Comparison of ENCODE assay signal across 1 cellular context in the genomic region with DNA sequence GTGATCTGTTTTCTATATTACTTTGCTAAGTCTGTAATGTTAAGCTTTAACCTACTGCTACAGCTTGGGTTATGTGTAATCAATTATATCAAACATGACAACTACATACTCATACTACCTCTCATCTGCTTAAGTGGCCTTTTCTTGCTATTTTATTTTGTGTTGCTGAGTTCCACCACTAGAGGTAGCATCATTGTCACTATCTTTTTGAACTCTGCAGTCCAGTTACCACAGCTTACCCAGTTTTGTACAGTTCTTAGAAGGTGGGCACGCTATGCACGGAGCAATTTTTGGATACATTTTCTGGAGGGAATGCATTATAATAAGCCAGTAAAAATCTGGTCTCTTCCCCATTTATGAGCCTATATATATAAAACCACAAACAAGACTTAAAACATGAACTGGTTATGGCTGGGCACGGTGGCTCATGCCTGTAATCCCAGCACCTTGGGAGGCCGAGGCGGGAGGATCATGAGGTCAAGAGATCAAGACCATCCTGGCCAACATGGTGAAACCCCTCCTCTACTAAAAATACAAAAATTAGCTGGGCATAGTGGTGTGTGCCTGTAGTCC.
TF ChIP-seq lines count a peak whose summit lies in the region.

No MANE protein-coding gene starts in this region.

TF ChIP-seq in GM12878, 131 proteins besides CTCF, POLR2A, EP300 and RAD21 (continued from another document):
- TF ChIP-seq, protein P1, sequence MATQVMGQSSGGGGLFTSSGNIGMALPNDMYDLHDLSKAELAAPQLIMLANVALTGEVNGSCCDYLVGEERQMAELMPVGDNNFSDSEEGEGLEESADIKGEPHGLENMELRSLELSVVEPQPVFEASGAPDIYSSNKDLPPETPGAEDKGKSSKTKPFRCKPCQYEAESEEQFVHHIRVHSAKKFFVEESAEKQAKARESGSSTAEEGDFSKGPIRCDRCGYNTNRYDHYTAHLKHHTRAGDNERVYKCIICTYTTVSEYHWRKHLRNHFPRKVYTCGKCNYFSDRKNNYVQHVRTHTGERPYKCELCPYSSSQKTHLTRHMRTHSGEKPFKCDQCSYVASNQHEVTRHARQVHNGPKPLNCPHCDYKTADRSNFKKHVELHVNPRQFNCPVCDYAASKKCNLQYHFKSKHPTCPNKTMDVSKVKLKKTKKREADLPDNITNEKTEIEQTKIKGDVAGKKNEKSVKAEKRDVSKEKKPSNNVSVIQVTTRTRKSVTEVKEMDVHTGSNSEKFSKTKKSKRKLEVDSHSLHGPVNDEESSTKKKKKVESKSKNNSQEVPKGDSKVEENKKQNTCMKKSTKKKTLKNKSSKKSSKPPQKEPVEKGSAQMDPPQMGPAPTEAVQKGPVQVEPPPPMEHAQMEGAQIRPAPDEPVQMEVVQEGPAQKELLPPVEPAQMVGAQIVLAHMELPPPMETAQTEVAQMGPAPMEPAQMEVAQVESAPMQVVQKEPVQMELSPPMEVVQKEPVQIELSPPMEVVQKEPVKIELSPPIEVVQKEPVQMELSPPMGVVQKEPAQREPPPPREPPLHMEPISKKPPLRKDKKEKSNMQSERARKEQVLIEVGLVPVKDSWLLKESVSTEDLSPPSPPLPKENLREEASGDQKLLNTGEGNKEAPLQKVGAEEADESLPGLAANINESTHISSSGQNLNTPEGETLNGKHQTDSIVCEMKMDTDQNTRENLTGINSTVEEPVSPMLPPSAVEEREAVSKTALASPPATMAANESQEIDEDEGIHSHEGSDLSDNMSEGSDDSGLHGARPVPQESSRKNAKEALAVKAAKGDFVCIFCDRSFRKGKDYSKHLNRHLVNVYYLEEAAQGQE (IDR thresholded peaks at IDR 0.05; ENCODE audit: low read depth, low read length): no peak
- TF ChIP-seq CBX3 (IDR thresholded peaks at IDR 0.05; ENCODE audit: borderline replicate concordance, low read depth): no peak
- no peak for TF ChIP-seq ZNF622 (IDR thresholded peaks at IDR 0.05)
- TF ChIP-seq SMARCA5 (IDR thresholded peaks at IDR 0.05): no peak
- TF ChIP-seq, protein P2, sequence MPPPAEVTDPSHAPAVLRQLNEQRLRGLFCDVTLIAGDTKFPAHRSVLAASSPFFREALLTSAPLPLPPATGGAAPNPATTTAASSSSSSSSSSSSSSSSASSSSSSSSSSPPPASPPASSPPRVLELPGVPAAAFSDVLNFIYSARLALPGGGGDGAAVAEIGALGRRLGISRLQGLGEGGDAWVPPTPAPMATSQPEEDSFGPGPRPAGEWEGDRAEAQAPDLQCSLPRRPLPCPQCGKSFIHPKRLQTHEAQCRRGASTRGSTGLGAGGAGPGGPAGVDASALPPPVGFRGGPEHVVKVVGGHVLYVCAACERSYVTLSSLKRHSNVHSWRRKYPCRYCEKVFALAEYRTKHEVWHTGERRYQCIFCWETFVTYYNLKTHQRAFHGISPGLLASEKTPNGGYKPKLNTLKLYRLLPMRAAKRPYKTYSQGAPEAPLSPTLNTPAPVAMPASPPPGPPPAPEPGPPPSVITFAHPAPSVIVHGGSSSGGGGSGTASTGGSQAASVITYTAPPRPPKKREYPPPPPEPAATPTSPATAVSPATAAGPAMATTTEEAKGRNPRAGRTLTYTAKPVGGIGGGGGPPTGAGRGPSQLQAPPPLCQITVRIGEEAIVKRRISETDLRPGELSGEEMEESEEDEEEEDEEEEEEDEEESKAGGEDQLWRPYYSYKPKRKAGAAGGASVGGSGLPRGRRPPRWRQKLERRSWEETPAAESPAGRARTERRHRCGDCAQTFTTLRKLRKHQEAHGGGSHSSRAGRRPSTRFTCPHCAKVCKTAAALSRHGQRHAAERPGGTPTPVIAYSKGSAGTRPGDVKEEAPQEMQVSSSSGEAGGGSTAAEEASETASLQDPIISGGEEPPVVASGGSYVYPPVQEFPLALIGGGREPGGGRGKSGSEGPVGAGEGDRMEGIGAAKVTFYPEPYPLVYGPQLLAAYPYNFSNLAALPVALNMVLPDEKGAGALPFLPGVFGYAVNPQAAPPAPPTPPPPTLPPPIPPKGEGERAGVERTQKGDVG (CRISPR knock-in tag; IDR thresholded peaks at IDR 0.05): no peak
- TF ChIP-seq, protein P3, sequence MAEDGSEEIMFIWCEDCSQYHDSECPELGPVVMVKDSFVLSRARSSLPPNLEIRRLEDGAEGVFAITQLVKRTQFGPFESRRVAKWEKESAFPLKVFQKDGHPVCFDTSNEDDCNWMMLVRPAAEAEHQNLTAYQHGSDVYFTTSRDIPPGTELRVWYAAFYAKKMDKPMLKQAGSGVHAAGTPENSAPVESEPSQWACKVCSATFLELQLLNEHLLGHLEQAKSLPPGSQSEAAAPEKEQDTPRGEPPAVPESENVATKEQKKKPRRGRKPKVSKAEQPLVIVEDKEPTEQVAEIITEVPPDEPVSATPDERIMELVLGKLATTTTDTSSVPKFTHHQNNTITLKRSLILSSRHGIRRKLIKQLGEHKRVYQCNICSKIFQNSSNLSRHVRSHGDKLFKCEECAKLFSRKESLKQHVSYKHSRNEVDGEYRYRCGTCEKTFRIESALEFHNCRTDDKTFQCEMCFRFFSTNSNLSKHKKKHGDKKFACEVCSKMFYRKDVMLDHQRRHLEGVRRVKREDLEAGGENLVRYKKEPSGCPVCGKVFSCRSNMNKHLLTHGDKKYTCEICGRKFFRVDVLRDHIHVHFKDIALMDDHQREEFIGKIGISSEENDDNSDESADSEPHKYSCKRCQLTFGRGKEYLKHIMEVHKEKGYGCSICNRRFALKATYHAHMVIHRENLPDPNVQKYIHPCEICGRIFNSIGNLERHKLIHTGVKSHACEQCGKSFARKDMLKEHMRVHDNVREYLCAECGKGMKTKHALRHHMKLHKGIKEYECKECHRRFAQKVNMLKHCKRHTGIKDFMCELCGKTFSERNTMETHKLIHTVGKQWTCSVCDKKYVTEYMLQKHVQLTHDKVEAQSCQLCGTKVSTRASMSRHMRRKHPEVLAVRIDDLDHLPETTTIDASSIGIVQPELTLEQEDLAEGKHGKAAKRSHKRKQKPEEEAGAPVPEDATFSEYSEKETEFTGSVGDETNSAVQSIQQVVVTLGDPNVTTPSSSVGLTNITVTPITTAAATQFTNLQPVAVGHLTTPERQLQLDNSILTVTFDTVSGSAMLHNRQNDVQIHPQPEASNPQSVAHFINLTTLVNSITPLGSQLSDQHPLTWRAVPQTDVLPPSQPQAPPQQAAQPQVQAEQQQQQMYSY (CRISPR knock-in tag; IDR thresholded peaks at IDR 0.05): no peak
- TF ChIP-seq BACH1 (IDR thresholded peaks at IDR 0.05; ENCODE audit: borderline replicate concordance): no peak
- TF ChIP-seq EGR1 (IDR thresholded peaks at IDR 0.05; ENCODE audit: borderline replicate concordance in 1 of 2, low read depth in 2 of 2, low read length in 2 of 2): no peak
- TF ChIP-seq FOXM1 (IDR thresholded peaks at IDR 0.05; ENCODE audit: low read depth, low read length): no peak
- TF ChIP-seq JUNB (IDR thresholded peaks at IDR 0.05): no peak
